In the genomic region with DNA sequence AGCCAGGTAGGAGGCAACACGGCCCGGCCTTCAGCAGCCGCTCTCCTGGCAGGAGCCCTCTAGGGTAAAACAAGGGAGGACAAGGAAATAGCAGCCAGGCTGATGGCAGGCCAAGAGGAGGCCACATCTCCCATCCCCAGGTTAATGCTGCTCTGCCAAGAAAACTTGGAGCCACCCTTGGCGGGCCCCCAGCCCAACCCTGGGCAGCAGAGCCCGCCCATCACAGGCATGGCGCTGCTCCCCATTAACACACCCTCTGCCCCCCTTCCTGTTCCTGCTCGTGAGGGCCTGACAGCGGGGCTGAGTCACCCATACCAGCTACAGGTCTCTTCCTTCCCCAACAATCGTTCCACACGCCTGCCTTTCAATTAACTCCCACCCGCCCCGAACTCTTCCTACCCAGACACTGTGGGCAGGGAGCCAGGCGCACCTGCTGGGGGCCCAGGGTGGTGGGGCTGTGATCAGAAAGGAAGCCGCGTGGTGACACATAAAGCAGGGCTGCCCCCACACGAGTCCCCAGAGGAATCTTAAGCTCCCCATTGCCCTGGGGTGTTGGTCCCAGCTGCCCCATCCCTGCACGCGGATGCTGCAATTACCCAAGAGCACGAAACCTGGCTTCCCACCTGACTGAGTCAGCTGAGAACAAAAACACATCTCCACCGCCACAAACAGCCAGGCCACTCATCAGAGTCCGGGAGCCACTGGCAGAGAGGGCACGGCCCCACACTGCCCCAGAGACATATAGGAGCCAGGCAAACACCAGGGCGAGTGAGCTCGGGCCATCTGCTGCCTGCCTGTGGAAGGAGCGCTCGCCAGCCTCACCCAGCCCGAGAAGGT, we compare ENCODE assay signal across 8 cellular contexts. TPM values are rescaled to one million over a fixed set of nuclear protein-coding genes. Genes with fewer than 3 reads are reported as not detected.
DNase-seq lines count a peak whose midpoint lies in the region; ATAC-seq and TF ChIP-seq lines count a peak whose summit lies in the region.

A gene with protein sequence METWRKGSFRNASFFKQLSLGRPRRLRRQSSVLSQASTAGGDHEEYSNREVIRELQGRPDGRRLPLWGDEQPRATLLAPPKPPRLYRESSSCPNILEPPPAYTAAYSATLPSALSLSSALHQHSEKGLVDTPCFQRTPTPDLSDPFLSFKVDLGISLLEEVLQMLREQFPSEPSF (plus strand): TSS at position 671 of the 837 bp plus-strand sequence. CDS start 516 bp downstream, outside the sequence.

- peak; percentile 35 for ATAC-seq in GM21576 (IDR thresholded peaks at IDR 0.05; ENCODE audit: unreplicated experiment)

- no peaks in the 10 kb centered on the region for H3K9me3 Mint-ChIP-seq in activated CD4-positive, alpha-beta T cell treated with anti-CD3 and anti-CD28 coated beads, Interleukin-2, amount 10 ng/mL, durations not matched to agents 7 days and 5 days

- H3K9me3 ChIP-seq in DOHH2 (ENCODE audit: control insufficient read depth, insufficient read depth, low read length) (no peaks in the 10 kb centered on the region), duodenal mucosa (ENCODE audit: control insufficient read depth in 1 of 2, low read length in 2 of 2) (no peaks in the 10 kb centered on the region)

- DNase-seq in NB4 (ENCODE audit: low read depth) (peak; percentile 95), occipital lobe (lab: John Stamatoyannopoulos, UW) (peak; percentile 24), SK-N-DZ (ENCODE audit: low spot score) (no peak), SHP77 treated with DMSO at 0.1 percent for 48 hours (lab: John Stamatoyannopoulos, UW) (no peak)
- peak; percentile 50 for DNase-seq in activated CD4-positive, alpha-beta T cell treated with anti-CD3 and anti-CD28 coated beads, Interleukin-2, amount 10 ng/mL, durations not matched to agents 7 days and 5 days

- H3K36me3 ChIP-seq in DOHH2 (ENCODE audit: control insufficient read depth, low read length) (peaks cover 68% of the 10 kb centered on the region), duodenal mucosa (ENCODE audit: control insufficient read depth in 1 of 2, insufficient read depth in 2 of 2, low read length in 2 of 2) (peaks cover 12 to 36% of the 10 kb centered on the region in 2 donors)

- TF ChIP-seq CTCF in DOHH2 (IDR thresholded peaks at IDR 0.05; ENCODE audit: low read depth, low read length, poor library complexity, severe bottlenecking) (no peak), NB4 (IDR thresholded peaks at IDR 0.05; ENCODE audit: low read depth, low read length) (no peak)

- H4K20me1 ChIP-seq in DOHH2 (ENCODE audit: control insufficient read depth, insufficient read depth, low read depth, low read length) = no peaks in the 10 kb centered on the region

- peak within 1 kb of the TSS; percentile 94 for H3K27ac ChIP-seq in DOHH2 (ENCODE audit: low read depth, low read length)
- peak within 1 kb of the TSS; percentile 73 for H3K27ac ChIP-seq in duodenal mucosa (ENCODE audit: low read depth, low read length)

- peak within 1 kb of the TSS; percentile 69 for H3K4me3 ChIP-seq in DOHH2 (ENCODE audit: low read length)
- no peak within 1 kb of the TSS for H3K4me3 ChIP-seq in NB4 (ENCODE audit: low read depth, low read length)
- H3K4me3 ChIP-seq in duodenal mucosa (ENCODE audit: low read depth in 1 of 2, low read length in 2 of 2) = peak within 1 kb of the TSS; percentile 28 to 53

- POLR2A ChIA-PET in activated CD4-positive, alpha-beta T cell treated with anti-CD3 and anti-CD28 coated beads, Interleukin-2, amount 10 ng/mL, durations not matched to agents 7 days and 5 days (lab: Charles Lee) = no interaction called here

- peaks cover 34% of the 10 kb centered on the region for H3F3A ChIP-seq in DOHH2 (ENCODE audit: control insufficient read depth, insufficient read depth)

- H3K4me1 Mint-ChIP-seq in activated CD4-positive, alpha-beta T cell treated with anti-CD3 and anti-CD28 coated beads, Interleukin-2, amount 10 ng/mL, durations not matched to agents 7 days and 5 days = peaks cover 43% of the 10 kb centered on the region

- H3K4me2 ChIP-seq in DOHH2 (ENCODE audit: low read length) = peak within 1 kb of the TSS; percentile 86

- H3K4me1 ChIP-seq in DOHH2 (ENCODE audit: control insufficient read depth, low read length) (peaks cover 82% of the 10 kb centered on the region), duodenal mucosa (ENCODE audit: control insufficient read depth in 1 of 2, insufficient read depth in 2 of 2, low read length in 2 of 2) (peaks cover 54 to 60% of the 10 kb centered on the region in 2 donors)

- H3K9ac ChIP-seq in duodenal mucosa (ENCODE audit: low read depth in 1 of 2, low read length in 2 of 2) = peak within 1 kb of the TSS; percentile 51 to 60

- no peaks in the 10 kb centered on the region for H3K27me3 ChIP-seq in DOHH2 (ENCODE audit: control insufficient read depth, low read length)
- no peaks in the 10 kb centered on the region for H3K27me3 ChIP-seq in duodenal mucosa (ENCODE audit: control insufficient read depth in 1 of 2, insufficient read depth in 2 of 2, low read length in 2 of 2)

- peak within 1 kb of the TSS; percentile 37 for H3K4me3 Mint-ChIP-seq in activated CD4-positive, alpha-beta T cell treated with anti-CD3 and anti-CD28 coated beads, Interleukin-2, amount 10 ng/mL, durations not matched to agents 7 days and 5 days

- no peak for TF ChIP-seq POLR2A in NB4 (IDR thresholded peaks at IDR 0.05; ENCODE audit: extremely low read depth, insufficient read length)

- peak within 1 kb of the TSS; percentile 90 for H3K27ac Mint-ChIP-seq in activated CD4-positive, alpha-beta T cell treated with anti-CD3 and anti-CD28 coated beads, Interleukin-2, amount 10 ng/mL, durations not matched to agents 7 days and 5 days

- H3K79me2 ChIP-seq in DOHH2 (ENCODE audit: control insufficient read depth, low read length) = peaks cover 35% of the 10 kb centered on the region

- peaks cover 21% of the 10 kb centered on the region for H3K36me3 Mint-ChIP-seq in activated CD4-positive, alpha-beta T cell treated with anti-CD3 and anti-CD28 coated beads, Interleukin-2, amount 10 ng/mL, durations not matched to agents 7 days and 5 days (ENCODE audit: low read depth)

- CTCF ChIA-PET in activated CD4-positive, alpha-beta T cell treated with anti-CD3 and anti-CD28 coated beads, Interleukin-2, amount 10 ng/mL, durations not matched to agents 7 days and 5 days (lab: Charles Lee) = interaction anchor here (1.4 to 2.6 kb wide), 5 partner anchors 12 to 125 kb away, joined by 3 to 10 read pairs (median 6); a partner anchor contains a TSS

- H3K27me3 Mint-ChIP-seq in activated CD4-positive, alpha-beta T cell treated with anti-CD3 and anti-CD28 coated beads, Interleukin-2, amount 10 ng/mL, durations not matched to agents 7 days and 5 days = no peaks in the 10 kb centered on the region

- H3K9me2 ChIP-seq in DOHH2 (replicated peaks; ENCODE audit: control insufficient read depth, low read length) = no peaks in the 10 kb centered on the region

RNA-seq across cellular contexts. Expression of the gene that starts here (rescaled TPM):
- 1 to 10 TPM; 1.0 to 1.3 TPM for total RNA-seq in activated CD4-positive, alpha-beta T cell treated with anti-CD3 and anti-CD28 coated beads, Interleukin-2, amount 10 ng/mL, durations not matched to agents 7 days and 5 days
- total RNA-seq in occipital lobe = not detected
- polyA plus RNA-seq in SK-N-DZ (2014; cell fraction: cytosol; rRNA removed) = 2.1 and 2.9 TPM in 2 replicates
- 1.9 and 2.4 TPM in 2 replicates for polyA plus RNA-seq in SK-N-DZ (2014; cell fraction: nucleus; rRNA removed)

Comparison
In these comparisons a context has a peak if more than half of its experiments do, and no peak if none do; other contexts are left out.
1. Peak in DNase-seq in occipital lobe; RNA of the gene not detected or under 1 TPM.
2. DNase-seq: peak in NB4 (single experiment) and activated CD4-positive, alpha-beta T cell treated with anti-CD3 and anti-CD28 coated beads, Interleukin-2, amount 10 ng/mL, durations not matched to agents 7 days and 5 days (single experiment); none in SK-N-DZ (single experiment) and SHP77 treated with DMSO at 0.1 percent for 48 hours (single experiment).